1 cellular context compared by ENCODE assay signal in the genomic region with DNA sequence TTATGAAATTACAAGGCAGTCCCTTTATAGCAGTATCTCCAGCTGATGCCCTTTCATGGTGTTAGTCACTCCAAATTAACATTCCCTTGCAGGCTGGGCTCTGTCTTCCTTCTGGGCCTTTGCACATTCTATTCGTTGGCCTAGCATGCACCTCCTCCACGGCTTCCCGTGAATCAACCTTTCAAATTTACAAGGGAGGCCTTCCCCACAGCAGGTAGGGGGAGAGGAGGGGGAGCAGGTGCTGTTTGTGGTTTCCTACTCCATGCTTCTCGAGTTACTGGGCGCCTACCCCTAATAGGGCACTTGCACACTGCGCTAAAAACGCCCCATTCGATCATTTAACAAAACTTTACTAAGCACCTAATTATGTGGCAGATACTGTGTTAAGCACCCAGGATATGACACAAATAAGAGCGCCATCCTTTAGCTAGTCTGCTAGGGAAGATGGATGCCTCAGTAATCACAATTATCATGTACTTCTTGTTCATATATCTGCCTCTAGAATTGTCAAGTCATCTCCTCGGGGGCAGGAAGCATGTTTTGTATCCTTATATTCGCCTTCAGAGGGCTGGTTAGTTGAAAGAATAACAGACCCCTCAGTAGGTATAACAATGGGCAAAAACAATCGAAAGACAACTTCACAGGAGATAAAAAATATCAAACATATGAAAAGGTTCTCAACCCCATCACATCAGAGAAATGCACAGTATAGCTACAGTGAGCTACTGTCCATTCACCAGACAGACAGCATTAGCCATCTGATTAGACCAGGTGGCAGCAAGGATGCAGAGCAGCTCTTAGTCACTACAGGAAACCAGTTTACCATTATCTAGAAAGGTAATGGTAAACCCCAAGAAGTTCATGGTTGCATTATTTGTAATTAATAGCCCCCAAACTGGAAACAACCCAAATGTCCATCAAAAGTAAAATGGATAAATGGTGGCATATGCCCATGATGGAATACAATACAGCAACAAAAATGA.
TF ChIP-seq lines count a peak whose summit lies in the region.

No MANE protein-coding gene starts in this region.

TF ChIP-seq in endothelial cell of umbilical vein, 7 proteins besides CTCF, POLR2A, EP300 and RAD21:
- TF ChIP-seq GATA2 (IDR thresholded peaks at IDR 0.05; ENCODE audit: insufficient read depth, insufficient read length, low read depth, low read length) (no peak), JUN (IDR thresholded peaks at IDR 0.05; ENCODE audit: borderline replicate concordance, insufficient read depth, insufficient read length, low read depth) (no peak), EZH2 (IDR thresholded peaks at IDR 0.05; ENCODE audit: borderline replicate concordance, low read depth, low read length, severe bottlenecking) (no peak), FOS (IDR thresholded peaks at IDR 0.05; ENCODE audit: borderline replicate concordance, insufficient read depth, low read length) (no peak), POLR2AphosphoS5 (IDR thresholded peaks at IDR 0.05; ENCODE audit: insufficient read depth, low read depth, low read length) (no peak)
- TF ChIP-seq, protein P1, sequence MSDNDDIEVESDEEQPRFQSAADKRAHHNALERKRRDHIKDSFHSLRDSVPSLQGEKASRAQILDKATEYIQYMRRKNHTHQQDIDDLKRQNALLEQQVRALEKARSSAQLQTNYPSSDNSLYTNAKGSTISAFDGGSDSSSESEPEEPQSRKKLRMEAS (IDR thresholded peaks at IDR 0.05; ENCODE audit: insufficient read depth, insufficient read length): no peak
